Comparison of ENCODE assay signal across 16 cellular contexts in genomic region chr6:15129872-15130271, GRCh38.
DNase-seq lines count a peak whose midpoint lies in the region; ATAC-seq and TF ChIP-seq lines count a peak whose summit lies in the region.
"Had no signal": no experiment of that assay in that cellular context is flagged by ENCODE, and none has a peak within 500 bp of the region (broad histone marks: within the 10 kb centered on the region; RNA-seq: fewer than 3 reads in every experiment).

No MANE protein-coding gene starts in this region.

- H3K4me3 Mint-ChIP-seq in activated naive CD8-positive, alpha-beta T cell treated with anti-CD3 and anti-CD28 coated beads, Interleukin-2, amount 50 U/mL, for 24 hours: no peak overlapping the region
- no peak overlapping the region for H3K4me3 Mint-ChIP-seq in neural progenitor cell
- H3K4me3 Mint-ChIP-seq: CD4-positive, alpha-beta memory T cell had no signal

- H3K4me1 ChIP-seq in HCT116 (ENCODE audit: control insufficient read depth in 1 of 2, insufficient read depth in 2 of 2, low read length in 2 of 2) (peaks cover 11 to 47% of the 10 kb centered on the region in 2 experiments), neutrophil (ENCODE audit: control insufficient read depth in 1 of 2, insufficient read depth in 1 of 2, low read depth in 1 of 2, low read length in 1 of 2) (peaks cover 21 to 24% of the 10 kb centered on the region in 2 experiments), neural progenitor cell (peaks cover 6% of the 10 kb centered on the region)

- H3F3A ChIP-seq in neural progenitor cell (ENCODE audit: low read depth): peaks cover 9% of the 10 kb centered on the region

- H3K27ac ChIP-seq in HCT116 (ENCODE audit: low read depth, low read length): no peak overlapping the region
- H3K27ac ChIP-seq in neutrophil: peak overlapping the region; percentile 47
- H3K27ac ChIP-seq in neural progenitor cell: no peak overlapping the region
- H3K27ac ChIP-seq: ovary had no signal

- no peaks in the 10 kb centered on the region for H3K27me3 Mint-ChIP-seq in activated naive CD8-positive, alpha-beta T cell treated with anti-CD3 and anti-CD28 coated beads, Interleukin-2, amount 50 U/mL, for 24 hours
- peaks cover 7% of the 10 kb centered on the region for H3K27me3 Mint-ChIP-seq in neural progenitor cell (ENCODE audit: insufficient read depth, low read depth)
- H3K27me3 Mint-ChIP-seq: CD4-positive, alpha-beta memory T cell had no signal

- no TSS peak for BruUV-seq in HCT116 (replicated peaks; lab: Mats Ljungman, UMichigan)

- no peaks in the 10 kb centered on the region for H3K9me3 Mint-ChIP-seq in activated naive CD8-positive, alpha-beta T cell treated with anti-CD3 and anti-CD28 coated beads, Interleukin-2, amount 50 U/mL, for 24 hours
- no peaks in the 10 kb centered on the region for H3K9me3 Mint-ChIP-seq in neural progenitor cell
- H3K9me3 Mint-ChIP-seq: CD4-positive, alpha-beta memory T cell had no signal

- no peaks in the 10 kb centered on the region for H4K20me1 ChIP-seq in HCT116 (ENCODE audit: insufficient read depth)
- no peaks in the 10 kb centered on the region for H4K20me1 ChIP-seq in neural progenitor cell (ENCODE audit: low read depth)

- DNase-seq in NCI-H82 (lab: John Stamatoyannopoulos, UW) (peak; percentile 28), NCI-H82 treated with DMSO at 0.1 percent for 48 hours (lab: John Stamatoyannopoulos, UW; ENCODE audit: unreplicated experiment) (no peak), HCT116 (ENCODE audit: low read depth, low spot score) (no peak), neural progenitor cell (ENCODE audit: low spot score) (no peak)
- peak; percentile 12 for DNase-seq in activated naive CD8-positive, alpha-beta T cell treated with anti-CD3 and anti-CD28 coated beads, Interleukin-2, amount 50 U/mL, for 24 hours
- DNase-seq: 8988T; CD4-positive, alpha-beta memory T cell; mesenchymal stem cell; MM.1S; NCI-H2029; NCI-H526; ovary had no signal

- H3K9ac ChIP-seq in HCT116 (ENCODE audit: low read length): no peak overlapping the region
- H3K9ac ChIP-seq in neural progenitor cell: no peak overlapping the region

- POLR2A ChIA-PET in HCT116 (lab: Charles Lee): no interaction called here

- ATAC-seq in HCT116: no peak
- peak; percentile 73 for ATAC-seq in activated naive CD8-positive, alpha-beta T cell treated with anti-CD3 and anti-CD28 coated beads, Interleukin-2, amount 50 U/mL, for 24 hours
- no peak for ATAC-seq in HG03025 (IDR thresholded peaks at IDR 0.05; ENCODE audit: low FRiP score, unreplicated experiment)
- no peak for ATAC-seq in HG02870 (IDR thresholded peaks at IDR 0.05; ENCODE audit: unreplicated experiment)

- H3K4me2 ChIP-seq in HCT116 (ENCODE audit: low read length) (no peak overlapping the region), neural progenitor cell (no peak overlapping the region)
- H3K4me2 ChIP-seq: smooth muscle cell had no signal

- TF ChIP-seq POLR2A in HCT116 (IDR thresholded peaks at IDR 0.05; ENCODE audit: borderline replicate concordance, extremely low read depth, insufficient read depth, insufficient read length): no peak

- no peaks in the 10 kb centered on the region for H3K9me2 ChIP-seq in HCT116 (ENCODE audit: insufficient read depth)

- H3K36me3 ChIP-seq in HCT116 (ENCODE audit: control insufficient read depth in 1 of 2, insufficient read depth in 2 of 2, low read length in 2 of 2) (no peaks in the 10 kb centered on the region), neutrophil (no peaks in the 10 kb centered on the region), neural progenitor cell (no peaks in the 10 kb centered on the region)
- H3K36me3 ChIP-seq: ovary had no signal

- no peak for TF ChIP-seq RAD21 in HCT116 (IDR thresholded peaks at IDR 0.05; ENCODE audit: low read depth)

- intact Hi-C loops in HCT116 (cut with micrococcal nuclease): no loop called here

- peaks cover 21% of the 10 kb centered on the region for H3K4me1 Mint-ChIP-seq in activated naive CD8-positive, alpha-beta T cell treated with anti-CD3 and anti-CD28 coated beads, Interleukin-2, amount 50 U/mL, for 24 hours
- H3K4me1 Mint-ChIP-seq in neural progenitor cell: peaks cover 7% of the 10 kb centered on the region

- CTCF ChIA-PET in HCT116 (lab: Charles Lee): no interaction called here

- H3K27me3 ChIP-seq in HCT116 (ENCODE audit: insufficient read depth, low read length): no peaks in the 10 kb centered on the region
- H3K27me3 ChIP-seq in neutrophil: no peaks in the 10 kb centered on the region
- H3K27me3 ChIP-seq in neural progenitor cell: no peaks in the 10 kb centered on the region
- H3K27me3 ChIP-seq: ovary had no signal

- H3K4me3 ChIP-seq in HCT116 (replicated peaks in 1 of 2; ENCODE audit: low read depth in 1 of 2, low read length in 2 of 2) (no peak overlapping the region), neutrophil (ENCODE audit: low read depth in 1 of 2, low read length in 1 of 2) (no peak overlapping the region), neural progenitor cell (no peak overlapping the region)
- H3K4me3 ChIP-seq: ovary, smooth muscle cell had no signal

- H3K36me3 Mint-ChIP-seq in activated naive CD8-positive, alpha-beta T cell treated with anti-CD3 and anti-CD28 coated beads, Interleukin-2, amount 50 U/mL, for 24 hours (ENCODE audit: low read depth): no peaks in the 10 kb centered on the region
- no peaks in the 10 kb centered on the region for H3K36me3 Mint-ChIP-seq in neural progenitor cell
- H3K36me3 Mint-ChIP-seq: CD4-positive, alpha-beta memory T cell had no signal

- TF ChIP-seq CTCF in HCT116 (IDR thresholded peaks at IDR 0.05 in 2 of 3, conservative IDR thresholded peaks at IDR 0.05 in 1 of 3; ENCODE audit: borderline replicate concordance in 1 of 3, insufficient read depth in 1 of 3, low read depth in 2 of 3, low read length in 2 of 3): no peak
- no peak for TF ChIP-seq CTCF in neutrophil (IDR thresholded peaks at IDR 0.05)
- TF ChIP-seq CTCF in neural progenitor cell (IDR thresholded peaks at IDR 0.05): no peak

- H3K27ac Mint-ChIP-seq in activated naive CD8-positive, alpha-beta T cell treated with anti-CD3 and anti-CD28 coated beads, Interleukin-2, amount 50 U/mL, for 24 hours: peak overlapping the region; percentile 63
- H3K27ac Mint-ChIP-seq in neural progenitor cell: no peak overlapping the region

- RAD21 ChIA-PET in HCT116 (lab: Charles Lee; ENCODE audit: low non-redundant PET in 1 of 2, low total read pairs in 2 of 2, uncharacterized antibody in 2 of 2, unreplicated experiment in 2 of 2): no interaction called here

- H3K79me2 ChIP-seq in HCT116 (ENCODE audit: insufficient read depth, low read length) (no peaks in the 10 kb centered on the region), neural progenitor cell (ENCODE audit: low read depth) (no peaks in the 10 kb centered on the region)

- H3K9me3 ChIP-seq in HCT116 (ENCODE audit: control insufficient read depth in 1 of 2, insufficient read depth in 1 of 2, low read depth in 1 of 2, low read length in 2 of 2) (no peaks in the 10 kb centered on the region), neutrophil (no peaks in the 10 kb centered on the region), neural progenitor cell (ENCODE audit: low read depth) (no peaks in the 10 kb centered on the region)
- H3K9me3 ChIP-seq: ovary had no signal

- H2AFZ ChIP-seq in HCT116 (ENCODE audit: low read depth, low read length, poor library complexity, severe bottlenecking): peak overlapping the region; percentile 2
- no peak overlapping the region for H2AFZ ChIP-seq in neural progenitor cell (replicated peaks)

TF ChIP-seq in HCT116, 20 proteins besides CTCF, POLR2A, EP300 and RAD21:
- TF ChIP-seq, protein P1, sequence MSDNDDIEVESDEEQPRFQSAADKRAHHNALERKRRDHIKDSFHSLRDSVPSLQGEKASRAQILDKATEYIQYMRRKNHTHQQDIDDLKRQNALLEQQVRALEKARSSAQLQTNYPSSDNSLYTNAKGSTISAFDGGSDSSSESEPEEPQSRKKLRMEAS (IDR thresholded peaks at IDR 0.05): no peak
- TF ChIP-seq ELF1 (IDR thresholded peaks at IDR 0.05; ENCODE audit: borderline replicate concordance, low read depth): no peak
- TF ChIP-seq ZNF274 (IDR thresholded peaks at IDR 0.05; ENCODE audit: low read depth, low read length): no peak
- TF ChIP-seq ATF3 (IDR thresholded peaks at IDR 0.05): no peak
- TF ChIP-seq, protein P2, sequence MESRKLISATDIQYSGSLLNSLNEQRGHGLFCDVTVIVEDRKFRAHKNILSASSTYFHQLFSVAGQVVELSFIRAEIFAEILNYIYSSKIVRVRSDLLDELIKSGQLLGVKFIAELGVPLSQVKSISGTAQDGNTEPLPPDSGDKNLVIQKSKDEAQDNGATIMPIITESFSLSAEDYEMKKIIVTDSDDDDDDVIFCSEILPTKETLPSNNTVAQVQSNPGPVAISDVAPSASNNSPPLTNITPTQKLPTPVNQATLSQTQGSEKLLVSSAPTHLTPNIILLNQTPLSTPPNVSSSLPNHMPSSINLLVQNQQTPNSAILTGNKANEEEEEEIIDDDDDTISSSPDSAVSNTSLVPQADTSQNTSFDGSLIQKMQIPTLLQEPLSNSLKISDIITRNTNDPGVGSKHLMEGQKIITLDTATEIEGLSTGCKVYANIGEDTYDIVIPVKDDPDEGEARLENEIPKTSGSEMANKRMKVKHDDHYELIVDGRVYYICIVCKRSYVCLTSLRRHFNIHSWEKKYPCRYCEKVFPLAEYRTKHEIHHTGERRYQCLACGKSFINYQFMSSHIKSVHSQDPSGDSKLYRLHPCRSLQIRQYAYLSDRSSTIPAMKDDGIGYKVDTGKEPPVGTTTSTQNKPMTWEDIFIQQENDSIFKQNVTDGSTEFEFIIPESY (IDR thresholded peaks at IDR 0.05; ENCODE audit: extremely low read depth, insufficient replicate concordance, low read length): no peak

Comparison
In these comparisons a context has a peak if more than half of its experiments do, and no peak if none do; other contexts are left out.
1. DNase-seq: peak in NCI-H82 (single experiment) and activated naive CD8-positive, alpha-beta T cell treated with anti-CD3 and anti-CD28 coated beads, Interleukin-2, amount 50 U/mL, for 24 hours (single experiment); none in NCI-H82 treated with DMSO at 0.1 percent for 48 hours (single experiment), HCT116 (single experiment) and neural progenitor cell (single experiment).